In the genomic region with DNA sequence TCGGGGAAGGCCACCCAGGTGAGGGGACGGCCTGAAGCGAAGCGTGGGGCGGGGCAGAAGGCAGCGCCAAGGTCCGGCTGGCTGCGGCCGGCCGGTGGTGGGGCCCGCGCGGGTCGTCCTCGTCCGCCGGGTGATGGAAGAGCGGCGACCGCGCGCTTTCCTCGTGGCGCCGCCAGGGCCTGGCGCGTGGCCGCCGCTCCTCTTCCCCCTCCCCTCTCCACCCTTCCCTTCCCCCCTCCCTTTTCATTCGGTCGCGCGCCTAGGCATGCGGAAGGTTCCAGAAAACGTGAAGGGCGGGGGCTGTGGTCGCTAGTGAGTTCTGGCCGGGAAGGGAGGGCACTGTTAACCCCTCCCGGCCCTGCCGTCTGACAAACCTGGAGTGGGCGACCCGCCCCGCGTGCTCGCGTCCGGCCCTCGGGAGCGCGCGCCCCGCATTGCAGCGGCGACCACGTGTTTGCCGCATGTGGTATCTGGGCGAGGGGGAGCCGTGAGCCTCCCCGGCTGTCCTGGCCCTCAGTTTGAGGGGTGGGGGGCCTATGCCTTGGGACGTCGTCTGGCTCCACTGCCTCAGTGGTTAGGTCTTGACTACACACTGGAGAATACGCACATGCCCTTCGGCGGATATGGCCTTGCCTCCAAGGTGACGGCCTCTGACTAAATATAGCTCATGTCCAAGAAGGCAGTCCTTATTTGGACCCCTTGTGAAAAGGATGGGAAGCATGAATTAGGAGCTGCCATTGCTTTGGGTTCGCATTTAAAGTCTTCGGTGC, we compare ENCODE assay signal across 8 cellular contexts. TPM values are rescaled to one million over a fixed set of nuclear protein-coding genes. Genes with fewer than 3 reads are reported as not detected.
DNase-seq lines count a peak whose midpoint lies in the region; ATAC-seq and TF ChIP-seq lines count a peak whose summit lies in the region.

No MANE protein-coding gene starts in this region.

- in situ Hi-C loops in transverse colon (cut with MboI; ENCODE audit: low pct_ligation_motif_present in 1 of 4, low pct_unique_long_range_greater_than_20kb in 1 of 4, low sequenced_read_pairs in 3 of 4), result no loop called here

- H3K4me3 ChIP-seq in cardiac muscle cell (peak overlapping the region; percentile 98), trophoblast cell (ENCODE audit: low read depth, low read length) (peak overlapping the region; percentile 96), transverse colon (peak overlapping the region; percentile 56 to 94 (median 85))

- WGBS in trophoblast cell (ENCODE audit: extremely low coverage, insufficient coverage, insufficient read length), result no CpG with 5 or more reads among the region's 67 CpGs
- WGBS in transverse colon (ENCODE audit: low coverage in 1 of 2), 2 donors, result 0% methylated on average over 61 of the region's 67 CpGs; no CpG with 5 or more reads in 1 of the 2 donors

- H3K27ac Mint-ChIP-seq in activated naive CD8-positive, alpha-beta T cell, result peak overlapping the region; percentile 98

- H3K4me1 ChIP-seq in cardiac muscle cell (ENCODE audit: low read depth), result peaks cover 29% of the 10 kb centered on the region
- H3K4me1 ChIP-seq in trophoblast cell (ENCODE audit: control insufficient read depth in 1 of 2, insufficient read depth in 2 of 2, low read length in 2 of 2), result peaks cover 0 to 7% of the 10 kb centered on the region in 2 experiments
- peaks cover 17 to 61% (median 38%) of the 10 kb centered on the region in 4 donors for H3K4me1 ChIP-seq in transverse colon

- peak overlapping the region; percentile 95 for H2BK5ac ChIP-seq in trophoblast cell (ENCODE audit: low read depth, low read length, poor library complexity)

- peak overlapping the region; percentile 98 for H3K4me3 Mint-ChIP-seq in activated naive CD8-positive, alpha-beta T cell

- H3K4ac ChIP-seq in trophoblast cell (ENCODE audit: low read depth, low read length), result peak overlapping the region; percentile 100

- H3K27me3 Mint-ChIP-seq in activated naive CD8-positive, alpha-beta T cell, result no peaks in the 10 kb centered on the region

- H3K36me3 ChIP-seq in cardiac muscle cell (peaks cover 37% of the 10 kb centered on the region), trophoblast cell (ENCODE audit: control insufficient read depth in 1 of 2, insufficient read depth in 2 of 2, low read length in 2 of 2) (peaks cover 3 to 27% of the 10 kb centered on the region in 2 experiments), transverse colon (peaks cover 0 to 32% (median 19%) of the 10 kb centered on the region in 4 donors)

- H3K18ac ChIP-seq in trophoblast cell (ENCODE audit: low read length), result peak overlapping the region; percentile 100

- peak overlapping the region; percentile 95 for H4K12ac ChIP-seq in trophoblast cell (ENCODE audit: low read depth, low read length)

- peak overlapping the region; percentile 100 for H2AK5ac ChIP-seq in trophoblast cell (ENCODE audit: low read length)

- peaks cover 26% of the 10 kb centered on the region for H3K79me2 ChIP-seq in trophoblast cell (ENCODE audit: control insufficient read depth, insufficient read depth, low read length, poor library complexity)

- H3K9me3 ChIP-seq in cardiac muscle cell (ENCODE audit: low read depth) (no peaks in the 10 kb centered on the region), trophoblast cell (ENCODE audit: insufficient read depth, low read depth, low read length) (peaks cover 2% of the 10 kb centered on the region), transverse colon (no peaks in the 10 kb centered on the region)

- H3K9ac ChIP-seq in trophoblast cell (ENCODE audit: low read length), result peak overlapping the region; percentile 99

- H2BK120ac ChIP-seq in trophoblast cell (ENCODE audit: insufficient read depth, low read length, poor library complexity), result peak overlapping the region; percentile 93

- no peaks in the 10 kb centered on the region for H3K9me3 Mint-ChIP-seq in activated naive CD8-positive, alpha-beta T cell (ENCODE audit: low read depth)

- H2AFZ ChIP-seq in trophoblast cell (ENCODE audit: insufficient read depth, low read length, poor library complexity), result peak overlapping the region; percentile 88

- H3K27ac ChIP-seq in cardiac muscle cell, result peak overlapping the region; percentile 100
- peak overlapping the region; percentile 79 for H3K27ac ChIP-seq in trophoblast cell (ENCODE audit: low read depth, low read length)
- peak overlapping the region; percentile 95 to 99 (median 98) for H3K27ac ChIP-seq in transverse colon

- peak overlapping the region; percentile 86 for H2BK12ac ChIP-seq in trophoblast cell (ENCODE audit: low read length)

- TF ChIP-seq POLR2A in transverse colon (IDR thresholded peaks at IDR 0.05), result no peak

- TF ChIP-seq EP300 in transverse colon (IDR thresholded peaks at IDR 0.05; ENCODE audit: low read depth), result no peak

- H3K36me3 Mint-ChIP-seq in activated naive CD8-positive, alpha-beta T cell, result peaks cover 41% of the 10 kb centered on the region

- TF ChIP-seq CTCF in cardiac muscle cell (IDR thresholded peaks at IDR 0.05; ENCODE audit: low read depth, low read length), result no peak
- TF ChIP-seq CTCF in transverse colon (IDR thresholded peaks at IDR 0.05), result no peak

- intact Hi-C loops in transverse colon (cut with DNase I; ENCODE audit: low total_unique reads), result loop anchor here (5.0 kb wide), 1 partner anchor 102 kb away; no protein-coding TSS in a partner anchor

- DNase-seq in C1 segment of cervical spinal cord (lab: John Stamatoyannopoulos, UW), result peak; percentile 24 to 83 (median 71)
- peak; percentile 65 for DNase-seq in SK-N-DZ (ENCODE audit: low spot score)
- DNase-seq in cardiac muscle cell (ENCODE audit: low read depth in 1 of 2, low spot score in 1 of 2), result peak; percentile 76 to 79
- DNase-seq in trophoblast cell, result peak in 1 of 2 donors; percentile 43
- peak; percentile 71 for DNase-seq in transverse colon

- no peak overlapping the region for H3K23ac ChIP-seq in trophoblast cell (ENCODE audit: low read length)

- H4K91ac ChIP-seq in trophoblast cell (ENCODE audit: low read depth, low read length), result peak overlapping the region; percentile 98

- peak overlapping the region; percentile 69 for H3K4me2 ChIP-seq in trophoblast cell (ENCODE audit: low read length)

- H3K27me3 ChIP-seq in cardiac muscle cell (no peaks in the 10 kb centered on the region), trophoblast cell (ENCODE audit: insufficient read depth, low read length) (no peaks in the 10 kb centered on the region), transverse colon (no peaks in the 10 kb centered on the region)

- ATAC-seq in GM19324 (IDR thresholded peaks at IDR 0.05; ENCODE audit: low FRiP score, unreplicated experiment), result peak; percentile 45
- ATAC-seq in HG03442 (IDR thresholded peaks at IDR 0.05; ENCODE audit: unreplicated experiment), result peak; percentile 23

- peaks cover 47% of the 10 kb centered on the region for H3K4me1 Mint-ChIP-seq in activated naive CD8-positive, alpha-beta T cell (ENCODE audit: low read depth)

- peaks cover 21% of the 10 kb centered on the region for H3K79me1 ChIP-seq in trophoblast cell (ENCODE audit: low read length)

- H3K14ac ChIP-seq in trophoblast cell (ENCODE audit: low read length), result peak overlapping the region; percentile 100

- peak overlapping the region; percentile 91 for H4K8ac ChIP-seq in trophoblast cell (ENCODE audit: low read depth, low read length)

RNA-seq across cellular contexts. Expression of a gene that starts 0.6 kb away (rescaled TPM):
- polyA plus RNA-seq in SK-N-DZ (2014; cell fraction: cytosol; rRNA removed), result 166 and 214 TPM in 2 replicates
- 1,050 and 1,575 TPM in 2 replicates for polyA plus RNA-seq in SK-N-DZ (2014; cell fraction: nucleus; rRNA removed)
- total RNA-seq in cardiac muscle cell, result 116 and 225 TPM in 2 replicates
- polyA plus RNA-seq in cardiac muscle cell, result 405 and 489 TPM in 2 replicates
- polyA plus RNA-seq in trophoblast cell (2013), result 128 and 130 TPM in 2 replicates
- 100 to 1,000 TPM in 3 of 4 donors, 10 to 100 TPM in 1; 66.2 to 185 (median 142) TPM for total RNA-seq in transverse colon

RNA-seq across cellular contexts. Expression of a gene that starts 21.7 kb away (rescaled TPM):
- 17.6 and 21.2 TPM in 2 replicates for polyA plus RNA-seq in SK-N-DZ (2014; cell fraction: cytosol; rRNA removed)
- polyA plus RNA-seq in SK-N-DZ (2014; cell fraction: nucleus; rRNA removed), result 27.6 and 31.3 TPM in 2 replicates
- total RNA-seq in cardiac muscle cell, result 18.6 and 24.3 TPM in 2 replicates
- polyA plus RNA-seq in cardiac muscle cell, result 32.0 and 33.5 TPM in 2 replicates
- 34.3 and 35.8 TPM in 2 replicates for polyA plus RNA-seq in trophoblast cell (2013)
- 10 to 100 TPM in 3 of 4 donors, 1 to 10 TPM in 1; 7.9 to 31.3 (median 23.5) TPM for total RNA-seq in transverse colon

RNA-seq across cellular contexts. Expression of a gene that starts 37.8 kb away (rescaled TPM):
- polyA plus RNA-seq in SK-N-DZ (2014; cell fraction: cytosol; rRNA removed), result 2.1 and 4.8 TPM in 2 replicates
- 0.42 and 0.97 TPM in 2 replicates for polyA plus RNA-seq in SK-N-DZ (2014; cell fraction: nucleus; rRNA removed)
- total RNA-seq in cardiac muscle cell (8.3 and 15.7 TPM in 2 replicates), transverse colon (100 to 1,000 TPM in 3 of 4 donors, 10 to 100 TPM in 1; 10.5 to 186 (median 147) TPM)
- 39.4 and 60.9 TPM in 2 replicates for polyA plus RNA-seq in cardiac muscle cell
- polyA plus RNA-seq in trophoblast cell (2013), result 104 and 109 TPM in 2 replicates

RNA-seq across cellular contexts. Expression of a gene that starts 44.7 kb away (rescaled TPM):
- polyA plus RNA-seq in SK-N-DZ (2014; cell fraction: cytosol; rRNA removed), result not detected in 2 replicates
- polyA plus RNA-seq in SK-N-DZ (2014; cell fraction: nucleus; rRNA removed), result not detected in 2 replicates
- total RNA-seq in cardiac muscle cell (6.7 and 7.7 TPM in 2 replicates), transverse colon (10 to 100 TPM in 2 of 4 donors, 1 to 10 TPM in 1, not detected in 1; 9.4 to 26.9 (median 17.1) TPM)
- 19.1 and 28.1 TPM in 2 replicates for polyA plus RNA-seq in cardiac muscle cell
- 9.0 and 9.3 TPM in 2 replicates for polyA plus RNA-seq in trophoblast cell (2013)

RNA-seq across cellular contexts. Expression of a gene that starts 56.0 kb away (rescaled TPM):
- polyA plus RNA-seq in SK-N-DZ (2014; cell fraction: cytosol; rRNA removed), result 200 and 204 TPM in 2 replicates
- polyA plus RNA-seq in SK-N-DZ (2014; cell fraction: nucleus; rRNA removed), result 162 and 192 TPM in 2 replicates
- 152 and 241 TPM in 2 replicates for total RNA-seq in cardiac muscle cell
- 276 and 328 TPM in 2 replicates for polyA plus RNA-seq in cardiac muscle cell
- 201 and 212 TPM in 2 replicates for polyA plus RNA-seq in trophoblast cell (2013)
- 100 to 1,000 TPM in 3 of 4 donors, 10 to 100 TPM in 1; 23.9 to 164 (median 141) TPM for total RNA-seq in transverse colon
